18 cellular contexts compared by ENCODE assay signal in the genomic region with DNA sequence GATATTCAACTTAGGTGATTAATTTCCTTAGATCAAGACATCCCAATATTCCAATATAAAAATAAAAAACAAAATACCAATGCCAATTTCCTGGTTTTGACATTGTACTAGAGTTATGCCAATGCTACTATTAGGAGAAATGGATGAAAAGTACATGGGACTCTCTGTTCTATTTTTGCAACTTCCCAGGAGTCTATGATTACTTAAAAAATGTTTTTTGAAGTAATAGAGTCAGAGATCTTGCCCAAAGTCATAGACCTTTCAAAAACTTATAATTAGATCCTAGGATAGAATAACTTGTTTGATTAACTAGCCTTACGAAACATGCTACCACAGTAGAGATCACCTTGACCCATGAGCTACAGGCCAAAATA.
A peak's percentile ranks its signal among the peaks of the same experiment; 100 is the strongest.
DNase-seq lines count a peak whose midpoint lies in the region; ATAC-seq, FAIRE-seq and TF ChIP-seq lines count a peak whose summit lies in the region.
"Had no signal": no experiment of that assay in that cellular context is flagged by ENCODE, and none has a peak within 500 bp of the region (broad histone marks: within the 10 kb centered on the region; RNA-seq: fewer than 3 reads in every experiment).

No MANE protein-coding gene starts in this region.

- H3K27ac ChIP-seq in endothelial cell of umbilical vein (ENCODE audit: insufficient read depth, low read depth, low read length) = no peak overlapping the region
- H3K27ac ChIP-seq in keratinocyte (ENCODE audit: control insufficient read depth, insufficient read depth, low read length) = peak overlapping the region; percentile 88
- H3K27ac ChIP-seq in tibial artery = peak overlapping the region; percentile 22 to 53
- H3K27ac ChIP-seq: C4-2B had no signal

- no peak overlapping the region for H3K4me3 Mint-ChIP-seq in MCF 10A (ENCODE audit: unreplicated experiment)
- no peak overlapping the region for H3K4me3 Mint-ChIP-seq in stimulated activated effector memory CD8-positive, alpha-beta T cell treated with anti-CD3 and anti-CD28 coated beads, Interleukin-12 subunit alpha, Interleukin-12 subunit beta, amount 100 ng/mL, for 72 hours
- H3K4me3 Mint-ChIP-seq: CD4-positive, alpha-beta memory T cell; HFFc6; IgD-negative memory B cell had no signal

- no peak for ATAC-seq in stimulated activated effector memory CD8-positive, alpha-beta T cell treated with anti-CD3 and anti-CD28 coated beads, Interleukin-12 subunit alpha, Interleukin-12 subunit beta, amount 100 ng/mL, for 72 hours

- POLR2A ChIA-PET in MCF 10A (lab: Yijun Ruan, JAX) (interaction anchor here (0.6 to 9.7 kb wide), 20 partner anchors 9 to 124 kb away, joined by 3 to 155 read pairs (median 10); a partner anchor contains a TSS), endothelial cell of umbilical vein (lab: Charles Lee) (no interaction called here)

- H3K4me1 ChIP-seq in endothelial cell of umbilical vein (ENCODE audit: control insufficient read depth, extremely low read depth, insufficient read depth, low read length) (no peaks in the 10 kb centered on the region), keratinocyte (ENCODE audit: control insufficient read depth, extremely low read depth, insufficient read depth, low read length) (peaks cover 36% of the 10 kb centered on the region), tibial artery (peaks cover 0 to 22% (median 0%) of the 10 kb centered on the region in 4 donors)
- H3K4me1 ChIP-seq: BE2C had no signal

- no peak for TF ChIP-seq POLR2A in endothelial cell of umbilical vein (IDR thresholded peaks at IDR 0.05; ENCODE audit: low read depth, low read length)

- no peaks in the 10 kb centered on the region for H3K9me1 ChIP-seq in endothelial cell of umbilical vein (replicated peaks; ENCODE audit: control insufficient read depth, extremely low read depth, insufficient read depth, low read length)
- no peaks in the 10 kb centered on the region for H3K9me1 ChIP-seq in keratinocyte (ENCODE audit: control insufficient read depth, extremely low read depth, insufficient read depth, low read length)

- H3K9ac ChIP-seq in endothelial cell of umbilical vein (replicated peaks; ENCODE audit: extremely low read depth, insufficient read depth, low read length) (no peak overlapping the region), keratinocyte (ENCODE audit: control insufficient read depth, extremely low read depth, insufficient read depth, low read length) (no peak overlapping the region)

- peak overlapping the region; percentile 84 for H3K27ac Mint-ChIP-seq in MCF 10A (ENCODE audit: low read depth, unreplicated experiment)
- H3K27ac Mint-ChIP-seq in stimulated activated effector memory CD8-positive, alpha-beta T cell treated with anti-CD3 and anti-CD28 coated beads, Interleukin-12 subunit alpha, Interleukin-12 subunit beta, amount 100 ng/mL, for 72 hours = no peak overlapping the region
- H3K27ac Mint-ChIP-seq: CD4-positive, alpha-beta memory T cell; HFFc6; IgD-negative memory B cell had no signal

- CTCF ChIA-PET in MCF 10A (lab: Yijun Ruan, JAX) (interaction anchor here (1.1 to 1.8 kb wide), 4 partner anchors 10 to 124 kb away, joined by 4 to 10 read pairs (median 5); no protein-coding TSS in a partner anchor), endothelial cell of umbilical vein (lab: Charles Lee) (no interaction called here)

- H4K20me1 ChIP-seq in endothelial cell of umbilical vein (replicated peaks; ENCODE audit: control insufficient read depth, extremely low read depth, insufficient read depth, low read length) (no peaks in the 10 kb centered on the region), keratinocyte (ENCODE audit: control insufficient read depth, extremely low read depth, insufficient read depth, low read length) (no peaks in the 10 kb centered on the region)

- H3K9me3 Mint-ChIP-seq in MCF 10A (ENCODE audit: unreplicated experiment) = no peaks in the 10 kb centered on the region
- no peaks in the 10 kb centered on the region for H3K9me3 Mint-ChIP-seq in stimulated activated effector memory CD8-positive, alpha-beta T cell treated with anti-CD3 and anti-CD28 coated beads, Interleukin-12 subunit alpha, Interleukin-12 subunit beta, amount 100 ng/mL, for 72 hours
- H3K9me3 Mint-ChIP-seq: HFFc6, IgD-negative memory B cell had no signal

- DNase-seq in MCF 10A (ENCODE audit: unreplicated experiment) (no peak), endothelial cell of umbilical vein (ENCODE audit: low read depth, low spot score) (no peak), keratinocyte (ENCODE audit: low read depth, low spot score) (no peak), tibial artery (no peak), HuH-7 (ENCODE audit: low spot score) (no peak)
- DNase-seq in stimulated activated effector memory CD8-positive, alpha-beta T cell treated with anti-CD3 and anti-CD28 coated beads, Interleukin-12 subunit alpha, Interleukin-12 subunit beta, amount 100 ng/mL, for 72 hours (ENCODE audit: low spot score in 2 of 2) = no peak
- DNase-seq in stimulated activated CD4-positive, alpha-beta T cell treated with anti-CD3 and anti-CD28 coated beads, Interleukin-1b, Interleukin-23, amount 100 ng/mL, for 48 hours = no peak
- DNase-seq: BE2C; CD4-positive, alpha-beta memory T cell; DMS153; DMS79 treated with DMSO at 0.1 percent for 48 hours; EL; HFFc6 had no signal

- H3K36me3 Mint-ChIP-seq in MCF 10A (ENCODE audit: insufficient read depth, unreplicated experiment) = no peaks in the 10 kb centered on the region
- H3K36me3 Mint-ChIP-seq in stimulated activated effector memory CD8-positive, alpha-beta T cell treated with anti-CD3 and anti-CD28 coated beads, Interleukin-12 subunit alpha, Interleukin-12 subunit beta, amount 100 ng/mL, for 72 hours = no peaks in the 10 kb centered on the region
- H3K36me3 Mint-ChIP-seq: CD4-positive, alpha-beta memory T cell had no signal

- H3K79me2 ChIP-seq in endothelial cell of umbilical vein (ENCODE audit: control insufficient read depth, insufficient read depth, low read length) (no peaks in the 10 kb centered on the region), keratinocyte (ENCODE audit: control insufficient read depth, insufficient read depth, low read length) (no peaks in the 10 kb centered on the region)

- H3K4me2 ChIP-seq in endothelial cell of umbilical vein (ENCODE audit: insufficient read depth, low read length) (no peak overlapping the region), keratinocyte (ENCODE audit: control insufficient read depth, extremely low read depth, insufficient read depth, low read depth, low read length) (no peak overlapping the region)

- H3K4me1 Mint-ChIP-seq in MCF 10A (ENCODE audit: insufficient read depth, unreplicated experiment) = peaks cover 9% of the 10 kb centered on the region
- H3K4me1 Mint-ChIP-seq in stimulated activated effector memory CD8-positive, alpha-beta T cell treated with anti-CD3 and anti-CD28 coated beads, Interleukin-12 subunit alpha, Interleukin-12 subunit beta, amount 100 ng/mL, for 72 hours = no peaks in the 10 kb centered on the region
- H3K4me1 Mint-ChIP-seq: CD4-positive, alpha-beta memory T cell had no signal

- H2AFZ ChIP-seq in endothelial cell of umbilical vein (ENCODE audit: low read depth, low read length) (no peak overlapping the region), keratinocyte (ENCODE audit: control insufficient read depth, low read length) (no peak overlapping the region)

- FAIRE-seq in endothelial cell of umbilical vein (lab: Jason Lieb, UNC) = peak; percentile 12
- FAIRE-seq in keratinocyte (lab: Jason Lieb, UNC) = no peak
- FAIRE-seq: A204.1, G401.6, GM12891 had no signal

- TSS peak; percentile 90 for BruUV-seq in MCF 10A (replicated peaks; lab: Mats Ljungman, UMichigan)
- no TSS peak for BruUV-seq in endothelial cell of umbilical vein (replicated peaks; lab: Mats Ljungman, UMichigan)

- dilution Hi-C loops in endothelial cell of umbilical vein (cut with MboI; ENCODE audit: extremely low pct_ligation_motif_present, low sequenced_read_pairs) = no loop called here
- dilution Hi-C loops in keratinocyte (cut with MboI; ENCODE audit: extremely low pct_ligation_motif_present, low sequenced_read_pairs) = no loop called here

- no peak overlapping the region for H3K4me3 ChIP-seq in endothelial cell of umbilical vein (replicated peaks in 1 of 3; ENCODE audit: insufficient read depth in 1 of 3, low read depth in 1 of 3, low read length in 3 of 3)
- H3K4me3 ChIP-seq in keratinocyte (ENCODE audit: control insufficient read depth in 2 of 3, extremely low read depth in 1 of 3, insufficient read depth in 2 of 3, low read depth in 1 of 3, low read length in 3 of 3) = no peak overlapping the region
- no peak overlapping the region for H3K4me3 ChIP-seq in tibial artery

- H3K9me3 ChIP-seq in endothelial cell of umbilical vein (replicated peaks; ENCODE audit: control insufficient read depth, insufficient read depth, low read length) = no peaks in the 10 kb centered on the region
- H3K9me3 ChIP-seq in keratinocyte (ENCODE audit: control insufficient read depth, low read depth, low read length) = no peaks in the 10 kb centered on the region
- H3K9me3 ChIP-seq in tibial artery = no peaks in the 10 kb centered on the region
- H3K9me3 ChIP-seq: BE2C had no signal

- H3K27me3 Mint-ChIP-seq in MCF 10A (ENCODE audit: insufficient read depth, unreplicated experiment) = peaks cover 12% of the 10 kb centered on the region

- H3K36me3 ChIP-seq in endothelial cell of umbilical vein (ENCODE audit: control insufficient read depth in 2 of 2, extremely low read depth in 1 of 2, insufficient read depth in 2 of 2, low read length in 2 of 2) (no peaks in the 10 kb centered on the region), keratinocyte (ENCODE audit: control insufficient read depth in 2 of 2, extremely low read depth in 1 of 2, insufficient read depth in 2 of 2, low read length in 2 of 2) (no peaks in the 10 kb centered on the region), tibial artery (no peaks in the 10 kb centered on the region)
- H3K36me3 ChIP-seq: BE2C had no signal

- H3K27me3 ChIP-seq in endothelial cell of umbilical vein (ENCODE audit: control insufficient read depth in 2 of 2, insufficient read depth in 2 of 2, low read length in 2 of 2) (peaks cover 0 to 2% of the 10 kb centered on the region in 2 experiments), keratinocyte (ENCODE audit: control insufficient read depth, extremely low read depth, insufficient read depth, low read length) (no peaks in the 10 kb centered on the region), tibial artery (no peaks in the 10 kb centered on the region)
- H3K27me3 ChIP-seq: BE2C had no signal

- intact Hi-C loops in MCF 10A (cut with micrococcal nuclease) (loop anchor here (2.0 to 5.0 kb wide), 2 partner anchors 60 to 72 kb away; no protein-coding TSS in a partner anchor), endothelial cell of umbilical vein (cut with micrococcal nuclease) (no loop called here), tibial artery (cut with DNase I; ENCODE audit: low total_unique reads) (loop anchor here (10.0 kb wide), 1 partner anchor 72 kb away; a partner anchor contains a TSS)

- TF ChIP-seq CTCF in MCF 10A (IDR thresholded peaks at IDR 0.05; ENCODE audit: unreplicated experiment) (no peak), endothelial cell of umbilical vein (IDR thresholded peaks at IDR 0.05; ENCODE audit: extremely low read depth in 1 of 2, insufficient read depth in 1 of 2, low read depth in 1 of 2, low read length in 2 of 2) (no peak), keratinocyte (optimal IDR thresholded peaks at IDR 0.05 in 1 of 3, IDR thresholded peaks at IDR 0.05 in 1 of 3, conservative IDR thresholded peaks at IDR 0.05 in 1 of 3; ENCODE audit: extremely low read depth in 1 of 3, insufficient read depth in 2 of 3, low read length in 3 of 3) (no peak), tibial artery (IDR thresholded peaks at IDR 0.05) (no peak)
